1 cellular context compared by ENCODE assay signal in genomic region chr10:95214793-95215192, GRCh38.
TF ChIP-seq lines count a peak whose summit lies in the region.

No MANE protein-coding gene starts in this region.

TF ChIP-seq in A549, 52 proteins besides CTCF, POLR2A, EP300 and RAD21 (continued from another document):
- TF ChIP-seq MAX (IDR thresholded peaks at IDR 0.05) (peak; percentile 60), MAFK (IDR thresholded peaks at IDR 0.05; ENCODE audit: partially characterized antibody) (peak; percentile 92)
